Comparison of ENCODE assay signal across 17 cellular contexts in genomic region chr16:10906482-10906881, GRCh38. TPM values are rescaled to one million over a fixed set of nuclear protein-coding genes. Genes with fewer than 3 reads are reported as not detected.
DNase-seq lines count a peak whose midpoint lies in the region; ATAC-seq and TF ChIP-seq lines count a peak whose summit lies in the region.
"Had no signal": no experiment of that assay in that cellular context is flagged by ENCODE, and none has a peak within 500 bp of the region (broad histone marks: within the 10 kb centered on the region; RNA-seq: fewer than 3 reads in every experiment).

No MANE protein-coding gene starts in this region.

- no peak for TF ChIP-seq CTCF in chondrocyte (IDR thresholded peaks at IDR 0.05)
- TF ChIP-seq CTCF in spleen (IDR thresholded peaks at IDR 0.05 in 8 of 11, conservative IDR thresholded peaks at IDR 0.05 in 3 of 11): no peak

- intact Hi-C loops in spleen (cut with DNase I; ENCODE audit: low total_unique reads): no loop called here

- H3K4me1 ChIP-seq in spleen: peaks cover 0 to 27% (median under 1%) of the 10 kb centered on the region in 6 donors
- H3K4me1 ChIP-seq: A549 had no signal

- H3K27ac ChIP-seq in spleen: no peak overlapping the region
- H3K27ac ChIP-seq: A549, GM23248 had no signal

- 92 to 97% (median 95%) methylated on average over 12 to 19 of the region's 19 CpGs for WGBS in spleen, 5 donors

- H3K27ac Mint-ChIP-seq in chondrocyte (ENCODE audit: unreplicated experiment): no peak overlapping the region
- H3K27ac Mint-ChIP-seq: CD8-positive, alpha-beta T cell had no signal

- ATAC-seq in GM18505 (IDR thresholded peaks at IDR 0.05; ENCODE audit: unreplicated experiment) (no peak), HG02571 (IDR thresholded peaks at IDR 0.05; ENCODE audit: unreplicated experiment) (no peak)
- ATAC-seq: CD8-positive, alpha-beta T cell; HCT116 had no signal

- no peaks in the 10 kb centered on the region for H3K4me1 Mint-ChIP-seq in chondrocyte (ENCODE audit: low read depth)
- H3K4me1 Mint-ChIP-seq: CD14-positive monocyte had no signal

- peaks cover 2% of the 10 kb centered on the region for H3K36me3 Mint-ChIP-seq in chondrocyte (ENCODE audit: low read depth)

- peaks cover 0 to 100% (median 86%) of the 10 kb centered on the region in 6 donors for H3K36me3 ChIP-seq in spleen

- H3K27me3 ChIP-seq in spleen (replicated peaks in 1 of 7): no peaks in the 10 kb centered on the region

- peaks cover 7% of the 10 kb centered on the region for H3K27me3 Mint-ChIP-seq in chondrocyte (ENCODE audit: low read depth)

- H3K4me3 Mint-ChIP-seq in chondrocyte (ENCODE audit: unreplicated experiment): no peak overlapping the region
- H3K4me3 Mint-ChIP-seq: CD14-positive monocyte; CD8-positive, alpha-beta T cell had no signal

- TF ChIP-seq POLR2A in GM18505 (IDR thresholded peaks at IDR 0.05; ENCODE audit: borderline replicate concordance, extremely low read depth, insufficient read depth, insufficient read length): peak; percentile 30
- no peak for TF ChIP-seq POLR2A in spleen (IDR thresholded peaks at IDR 0.05)

- H3K4me3 ChIP-seq in spleen: no peak overlapping the region
- H3K4me3 ChIP-seq: A549, GM23248 had no signal

- H3K9me3 Mint-ChIP-seq in chondrocyte (ENCODE audit: low read depth): peaks cover 8% of the 10 kb centered on the region

- H3K9me3 ChIP-seq in spleen: peaks cover 0 to 9% (median 0%) of the 10 kb centered on the region in 8 donors

- peak; percentile 92 for DNase-seq in chondrocyte (ENCODE audit: low spot score)
- peak; percentile 72 for DNase-seq in spleen
- no peak for DNase-seq in stimulated activated CD4-positive, alpha-beta T cell treated with anti-CD3 and anti-CD28 coated beads, Interleukin-2, amount 100 ng/mL, for 24 hours
- no peak for DNase-seq in SW480 (ENCODE audit: low spot score)
- DNase-seq: CD8-positive, alpha-beta T cell; COR-L47; DMS153; DMS79 treated with DMSO at 0.1 percent for 48 hours; EL; GM23248; IMR-90 had no signal

RNA-seq across cellular contexts. Expression of gene CIITA, which starts 29.5 kb away (rescaled TPM):
- total RNA-seq in chondrocyte (not detected in 3 replicates), spleen (100 to 1,000 TPM in 6 of 7 donors, 10 to 100 TPM in 1; 88.0 to 179 (median 143) TPM)
- polyA plus RNA-seq in spleen: 10 to 100 TPM; 67.0 to 93.6 (median 81.8) TPM
- total RNA-seq: GM23248, IMR-90 had no signal
- polyA plus RNA-seq: BJ had no signal

RNA-seq across cellular contexts. Expression of gene DEXI, which starts 35.8 kb away (rescaled TPM):
- 37.2 to 41.1 TPM (median 40.6 TPM) in 3 replicates for total RNA-seq in chondrocyte
- 10 to 100 TPM; 25.4 to 81.5 (median 36.8) TPM for total RNA-seq in spleen
- 10 to 100 TPM; 14.9 to 29.0 (median 21.5) TPM for polyA plus RNA-seq in spleen

RNA-seq across cellular contexts. Expression of gene CLEC16A, which starts 37.9 kb away (rescaled TPM):
- total RNA-seq in chondrocyte (17.9 to 23.1 TPM (median 19.4 TPM) in 3 replicates), spleen (10 to 100 TPM; 32.1 to 54.6 (median 43.8) TPM)
- polyA plus RNA-seq in spleen: 10 to 100 TPM in 1 of 3 donors, 1 to 10 TPM in 2; 7.3 to 15.9 (median 8.2) TPM

Comparison
In these comparisons a context has a peak if more than half of its experiments do, and no peak if none do; other contexts are left out.
1. DNase-seq: peak in chondrocyte (single experiment) and spleen (single experiment); none in stimulated activated CD4-positive, alpha-beta T cell treated with anti-CD3 and anti-CD28 coated beads, Interleukin-2, amount 100 ng/mL, for 24 hours (0 of 2) and SW480 (single experiment).
2. RNA of gene CIITA, which starts 29.5 kb away (total RNA-seq): 88.0 to 179 TPM in spleen; not detected in chondrocyte; every median in the first group is over 10 times any median in the second.